13 cellular contexts compared by ENCODE assay signal in the genomic region with DNA sequence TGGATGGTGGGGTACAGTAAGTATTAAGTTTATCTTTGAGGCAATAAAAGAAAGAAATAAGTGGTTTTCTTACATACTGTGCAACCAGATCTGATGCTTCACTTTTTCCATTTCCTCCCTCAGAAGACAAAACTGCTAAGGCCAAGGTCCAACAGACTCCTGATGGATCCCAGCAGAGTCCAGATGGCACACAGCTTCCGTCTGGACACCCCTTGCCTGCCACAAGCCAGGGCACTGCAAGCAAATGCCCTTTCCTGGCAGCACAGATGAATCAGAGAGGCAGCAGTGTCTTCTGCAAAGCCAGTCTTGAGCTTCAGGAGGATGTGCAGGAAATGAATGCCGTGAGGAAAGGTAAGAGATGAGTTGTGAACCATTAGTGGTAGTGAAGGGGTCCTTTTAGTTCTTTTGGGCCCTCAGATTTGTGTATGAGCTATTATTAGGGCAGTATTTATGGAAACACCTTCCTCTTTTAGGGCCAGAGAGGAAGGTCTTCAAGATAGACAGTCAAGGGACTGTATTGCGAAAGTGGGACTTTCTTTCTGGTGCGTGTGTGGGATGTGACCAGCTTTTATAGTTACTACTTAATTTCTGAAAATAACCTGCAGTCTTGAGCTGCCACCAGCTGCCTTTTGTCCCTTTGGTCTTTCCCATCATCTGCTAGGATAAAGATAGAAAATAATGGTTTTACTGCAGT. TPM values are rescaled to one million over a fixed set of nuclear protein-coding genes. Genes with fewer than 3 reads are reported as not detected.
A peak's percentile ranks its signal among the peaks of the same experiment; 100 is the strongest.
DNase-seq lines count a peak whose midpoint lies in the region; ATAC-seq and TF ChIP-seq lines count a peak whose summit lies in the region.
"Had no signal": no experiment of that assay in that cellular context is flagged by ENCODE, and none has a peak within 500 bp of the region (broad histone marks: within the 10 kb centered on the region; RNA-seq: fewer than 3 reads in every experiment).

No MANE protein-coding gene starts in this region.

- intact Hi-C loops in activated CD4-positive, alpha-beta memory T cell treated with anti-CD3 and anti-CD28 coated beads for 36 hours (cut with micrococcal nuclease), result no loop called here

- H3K36me3 Mint-ChIP-seq in activated CD4-positive, alpha-beta memory T cell treated with anti-CD3 and anti-CD28 coated beads for 36 hours, result peaks cover 70% of the 10 kb centered on the region

- WGBS in tibial nerve, 2 donors, result 82 to 84% methylated on average over 4 of the region's 4 CpGs

- H3K27me3 Mint-ChIP-seq in activated CD4-positive, alpha-beta memory T cell treated with anti-CD3 and anti-CD28 coated beads for 36 hours, result no peaks in the 10 kb centered on the region

- H3K36me3 ChIP-seq in muscle layer of duodenum (ENCODE audit: control insufficient read depth in 1 of 2, insufficient read depth in 2 of 2, low read length in 2 of 2), result peaks cover 46 to 47% of the 10 kb centered on the region in 2 donors
- peaks cover 0 to 60% (median 4%) of the 10 kb centered on the region in 3 donors for H3K36me3 ChIP-seq in tibial nerve

- TF ChIP-seq CTCF in HL-60 (IDR thresholded peaks at IDR 0.05; ENCODE audit: insufficient read depth, low read length), result no peak
- TF ChIP-seq CTCF in tibial nerve (IDR thresholded peaks at IDR 0.05), result no peak

- no peak for TF ChIP-seq EP300 in tibial nerve (IDR thresholded peaks at IDR 0.05)

- no peak overlapping the region for H3K4me3 Mint-ChIP-seq in activated CD4-positive, alpha-beta memory T cell treated with anti-CD3 and anti-CD28 coated beads for 36 hours
- H3K4me3 Mint-ChIP-seq: CD8-positive, alpha-beta T cell; nephron progenitor cell had no signal

- no peaks in the 10 kb centered on the region for H3K9me3 Mint-ChIP-seq in activated CD4-positive, alpha-beta memory T cell treated with anti-CD3 and anti-CD28 coated beads for 36 hours
- H3K9me3 Mint-ChIP-seq: CD8-positive, alpha-beta T cell; nephron progenitor cell had no signal

- peak overlapping the region; percentile 74 for H3K27ac Mint-ChIP-seq in activated CD4-positive, alpha-beta memory T cell treated with anti-CD3 and anti-CD28 coated beads for 36 hours
- H3K27ac Mint-ChIP-seq: CD8-positive, alpha-beta T cell; nephron progenitor cell had no signal

- POLR2A ChIA-PET in activated CD4-positive, alpha-beta memory T cell treated with anti-CD3 and anti-CD28 coated beads for 36 hours (lab: Charles Lee), result no interaction called here

- H3K9me3 ChIP-seq in muscle layer of duodenum (ENCODE audit: control insufficient read depth in 1 of 2, low read length in 2 of 2) (no peaks in the 10 kb centered on the region), tibial nerve (no peaks in the 10 kb centered on the region)

- CTCF ChIA-PET in activated CD4-positive, alpha-beta memory T cell treated with anti-CD3 and anti-CD28 coated beads for 36 hours (lab: Charles Lee), result interaction anchor here (1.4 to 11.0 kb wide), 3 partner anchors 19 to 58 kb away, joined by 3 to 76 read pairs (median 6); no protein-coding TSS in a partner anchor

- H3K4me1 ChIP-seq in muscle layer of duodenum (ENCODE audit: control insufficient read depth in 1 of 2, insufficient read depth in 2 of 2, low read length in 2 of 2) (peaks cover 2 to 23% of the 10 kb centered on the region in 2 donors), tibial nerve (peaks cover 0 to 44% (median 15%) of the 10 kb centered on the region in 4 donors)

- TF ChIP-seq POLR2A in tibial nerve (IDR thresholded peaks at IDR 0.05), result no peak

- peak overlapping the region; percentile 3 for H3K4me3 ChIP-seq in HL-60 (replicated peaks; ENCODE audit: insufficient read depth, low read length)
- no peak overlapping the region for H3K4me3 ChIP-seq in muscle layer of duodenum (ENCODE audit: low read depth in 1 of 2, low read length in 2 of 2)
- no peak overlapping the region for H3K4me3 ChIP-seq in tibial nerve
- H3K4me3 ChIP-seq: skin epidermis had no signal

- ATAC-seq in HG02678 (IDR thresholded peaks at IDR 0.05; ENCODE audit: unreplicated experiment), result no peak
- ATAC-seq: CD8-positive, alpha-beta T cell had no signal

- H3K27ac ChIP-seq in HL-60 (replicated peaks) (peak overlapping the region; percentile 88), muscle layer of duodenum (ENCODE audit: low read length) (peak overlapping the region; percentile 17), tibial nerve (no peak overlapping the region)

- H3K27me3 ChIP-seq in HL-60 (ENCODE audit: insufficient read depth, poor library complexity, severe bottlenecking) (no peaks in the 10 kb centered on the region), muscle layer of duodenum (ENCODE audit: low read depth, low read length) (no peaks in the 10 kb centered on the region), tibial nerve (no peaks in the 10 kb centered on the region)

- peaks cover 58% of the 10 kb centered on the region for H3K4me1 Mint-ChIP-seq in activated CD4-positive, alpha-beta memory T cell treated with anti-CD3 and anti-CD28 coated beads for 36 hours (ENCODE audit: low read depth)

- peak; percentile 98 for DNase-seq in G401 (ENCODE audit: low spot score)
- peak; percentile 77 to 79 for DNase-seq in HL-60 (ENCODE audit: low read depth in 1 of 2, low spot score in 1 of 2)
- DNase-seq in activated CD4-positive, alpha-beta memory T cell treated with anti-CD3 and anti-CD28 coated beads for 36 hours, result no peak
- DNase-seq in NCI-H2081 treated with DMSO at 0.1 percent for 48 hours (lab: John Stamatoyannopoulos, UW), result no peak
- DNase-seq in kidney tubule cell (ENCODE audit: low spot score), result no peak
- no peak for DNase-seq in tibial nerve (ENCODE audit: low spot score in 2 of 2)
- DNase-seq: CD8-positive, alpha-beta T cell; hippocampal formation; MM.1S; nephron progenitor cell had no signal

- in situ Hi-C loops in G401 (cut with HindIII; ENCODE audit: low sequenced_read_pairs), result no loop called here

RNA-seq across cellular contexts. Expression of a gene that starts 4.6 kb away (rescaled TPM):
- 66.7 and 73.0 TPM in 2 replicates for total RNA-seq in G401 (2014; rRNA removed; shearing (Covaris generic))
- 10 to 100 TPM; 64.4 to 64.5 TPM for total RNA-seq in activated CD4-positive, alpha-beta memory T cell treated with anti-CD3 and anti-CD28 coated beads for 36 hours
- total RNA-seq in tibial nerve, result 10 to 100 TPM; 26.1 to 37.1 (median 32.0) TPM

RNA-seq across cellular contexts. Expression of a gene that starts 22.9 kb away (rescaled TPM):
- 0.07 TPM in 1 of 2 replicates, not detected in the other for total RNA-seq in G401 (2014; rRNA removed; shearing (Covaris generic))
- under 1 TPM; 0.59 to 0.90 TPM for total RNA-seq in activated CD4-positive, alpha-beta memory T cell treated with anti-CD3 and anti-CD28 coated beads for 36 hours
- total RNA-seq in tibial nerve, result under 1 TPM in 2 of 4 donors, not detected in 2; 0.30 to 0.39 TPM

RNA-seq across cellular contexts. Expression of a gene that starts 36.4 kb away (rescaled TPM):
- total RNA-seq in G401 (2014; rRNA removed; shearing (Covaris generic)), result 237 and 258 TPM in 2 replicates
- 100 to 1,000 TPM; 114 to 118 TPM for total RNA-seq in activated CD4-positive, alpha-beta memory T cell treated with anti-CD3 and anti-CD28 coated beads for 36 hours
- total RNA-seq in tibial nerve, result 10 to 100 TPM; 59.2 to 72.9 (median 60.4) TPM

RNA-seq across cellular contexts. Expression of a gene that starts 43.0 kb away (rescaled TPM):
- 0.43 and 1.4 TPM in 2 replicates for total RNA-seq in G401 (2014; rRNA removed; shearing (Covaris generic))
- 100 to 1,000 TPM; 111 TPM for total RNA-seq in activated CD4-positive, alpha-beta memory T cell treated with anti-CD3 and anti-CD28 coated beads for 36 hours
- 10 to 100 TPM; 25.8 to 35.1 (median 27.8) TPM for total RNA-seq in tibial nerve

RNA-seq across cellular contexts. Expression of a gene that starts 48.3 kb away (rescaled TPM):
- 22.8 and 32.2 TPM in 2 replicates for total RNA-seq in G401 (2014; rRNA removed; shearing (Covaris generic))
- 10 to 100 TPM; 28.5 to 30.5 TPM for total RNA-seq in activated CD4-positive, alpha-beta memory T cell treated with anti-CD3 and anti-CD28 coated beads for 36 hours
- total RNA-seq in tibial nerve, result 1 to 10 TPM in 3 of 4 donors, under 1 TPM in 1; 0.84 to 3.1 (median 2.4) TPM

Comparison
In these comparisons a context has a peak if more than half of its experiments do, and no peak if none do; other contexts are left out.
1. DNase-seq: peak in G401 (single experiment) and HL-60 (2 of 2); none in activated CD4-positive, alpha-beta memory T cell treated with anti-CD3 and anti-CD28 coated beads for 36 hours (single experiment), NCI-H2081 treated with DMSO at 0.1 percent for 48 hours (single experiment), kidney tubule cell (single experiment) and tibial nerve (0 of 2).
2. H3K27ac ChIP-seq: peak in HL-60 (single experiment) and muscle layer of duodenum (single experiment); none in tibial nerve (0 of 4).